1 cellular context compared by ENCODE assay signal in genomic region chr15:42595641-42596240, GRCh38.
TF ChIP-seq lines count a peak whose summit lies in the region.

No MANE protein-coding gene starts in this region.

TF ChIP-seq in GM23338, 12 proteins besides CTCF, POLR2A, EP300 and RAD21:
- TF ChIP-seq POLR2AphosphoS5 (IDR thresholded peaks at IDR 0.05; ENCODE audit: low read depth): no peak
- no peak for TF ChIP-seq ETS1 (IDR thresholded peaks at IDR 0.05)
- TF ChIP-seq CREB1 (CRISPR knock-in tag; IDR thresholded peaks at IDR 0.05; ENCODE audit: low read depth): no peak
- TF ChIP-seq EZH2phosphoT487 (IDR thresholded peaks at IDR 0.05; ENCODE audit: unreplicated experiment): no peak
- no peak for TF ChIP-seq ZNF462 (CRISPR knock-in tag; IDR thresholded peaks at IDR 0.05)
- TF ChIP-seq EZH2 (IDR thresholded peaks at IDR 0.05; ENCODE audit: low read depth, unreplicated experiment): no peak
- TF ChIP-seq STAT1 (IDR thresholded peaks at IDR 0.05; ENCODE audit: unreplicated experiment): no peak
- no peak for TF ChIP-seq ZNF114 (CRISPR knock-in tag; IDR thresholded peaks at IDR 0.05)
- no peak for TF ChIP-seq ZNF331 (CRISPR knock-in tag; IDR thresholded peaks at IDR 0.05; ENCODE audit: low read depth)
